17 cellular contexts compared by ENCODE assay signal in the genomic region with DNA sequence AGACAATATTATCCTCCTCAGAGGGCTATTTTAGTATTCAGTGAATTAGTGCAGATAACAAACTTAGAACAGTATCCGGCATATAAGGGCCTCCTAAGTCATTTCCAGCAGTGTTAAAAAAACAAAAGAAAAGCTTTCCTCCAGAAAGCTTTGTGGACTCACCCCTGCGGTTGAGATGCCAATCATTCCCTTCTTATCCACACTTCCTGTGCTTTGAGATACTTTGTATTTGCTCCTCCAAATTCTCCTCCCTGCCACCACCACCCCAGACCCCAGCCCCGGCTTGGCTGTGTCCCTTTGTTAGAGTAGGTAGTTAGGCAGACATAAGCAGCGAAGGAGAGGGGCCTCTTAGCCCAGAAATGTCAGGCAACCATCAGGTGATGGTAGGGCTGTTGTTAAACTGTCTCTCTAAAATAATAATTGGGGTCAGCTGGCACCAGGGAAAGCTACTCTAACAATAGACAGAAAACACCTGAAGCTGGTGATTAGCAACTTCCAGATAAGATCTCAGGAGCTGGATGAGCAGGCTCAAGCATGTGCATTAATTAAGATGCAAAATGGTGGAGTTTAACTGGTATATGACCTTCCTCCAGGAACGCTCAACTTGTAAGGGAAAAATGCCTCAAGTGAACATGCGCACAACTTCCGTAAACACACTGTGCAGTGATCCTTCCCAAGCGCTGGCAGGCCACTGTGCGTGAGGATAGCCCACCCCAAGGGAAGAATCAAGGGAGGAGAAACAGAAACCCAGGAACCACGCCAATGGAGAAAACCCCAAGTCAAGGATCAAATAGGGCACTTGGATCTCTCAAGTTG.
DNase-seq lines count a peak whose midpoint lies in the region; ATAC-seq and TF ChIP-seq lines count a peak whose summit lies in the region.
"Had no signal": no experiment of that assay in that cellular context is flagged by ENCODE, and none has a peak within 500 bp of the region (broad histone marks: within the 10 kb centered on the region; RNA-seq: fewer than 3 reads in every experiment).

No MANE protein-coding gene starts in this region.

- DNase-seq in AG04450 (ENCODE audit: low read depth, low spot score) (no peak), chondrocyte (ENCODE audit: low spot score) (no peak), kidney glomerular epithelial cell (lab: John Stamatoyannopoulos, UW) (peak; percentile 59), NOMO-1 treated with dmso at 0.1 percent for 144 hours (lab: John Stamatoyannopoulos, UW; ENCODE audit: unreplicated experiment) (no peak)
- DNase-seq in activated CD4-positive, alpha-beta T cell treated with anti-CD3 and anti-CD28 coated beads, Interleukin-2, amount 50 U/mL, for 4 hours = no peak
- no peak for DNase-seq in activated naive CD8-positive, alpha-beta T cell treated with anti-CD3 and anti-CD28 coated beads for 36 hours
- DNase-seq in activated CD4-positive, alpha-beta T cell treated with anti-CD3 and anti-CD28 coated beads for 36 hours = no peak
- DNase-seq: activated gamma-delta T cell treated with Interleukin-2 at 50 U/mL for 16 hours, AML-193, MM.1S, NCI-H446, SHP77 treated with DMSO at 0.1 percent for 48 hours had no signal

- peak overlapping the region; percentile 58 for H3K9ac ChIP-seq in HUES6 (ENCODE audit: low read length)

- H3K9me3 Mint-ChIP-seq in chondrocyte (ENCODE audit: low read depth) = peaks cover 2% of the 10 kb centered on the region
- H3K9me3 Mint-ChIP-seq in activated naive CD8-positive, alpha-beta T cell treated with anti-CD3 and anti-CD28 coated beads for 36 hours = no peaks in the 10 kb centered on the region
- H3K9me3 Mint-ChIP-seq in activated CD4-positive, alpha-beta T cell treated with anti-CD3 and anti-CD28 coated beads for 36 hours (ENCODE audit: low read depth) = no peaks in the 10 kb centered on the region
- H3K9me3 Mint-ChIP-seq: natural killer cell treated with Interleukin-12 subunit alpha and Interleukin-12 subunit beta and Interleukin-15 and Interleukin-18, amount 100 ng/mL, for 72 hours had no signal

- peaks cover 12% of the 10 kb centered on the region for H3K9me3 ChIP-seq in AG04450 (ENCODE audit: control insufficient read depth, insufficient read depth, low read length)
- peaks cover 6% of the 10 kb centered on the region; the same call in 1 of the 2 replicates for H3K9me3 ChIP-seq in HUES6 (ENCODE audit: control insufficient read depth, insufficient read depth, low read depth, low read length)

- POLR2A ChIA-PET in AG04450 (lab: Yijun Ruan, JAX) = no interaction called here
- POLR2A ChIA-PET in activated CD4-positive, alpha-beta T cell treated with anti-CD3 and anti-CD28 coated beads for 36 hours (lab: Charles Lee) = no interaction called here

- ATAC-seq in activated CD4-positive, alpha-beta T cell treated with anti-CD3 and anti-CD28 coated beads for 36 hours = no peak
- ATAC-seq: activated CD4-positive, CD25-positive, alpha-beta regulatory T cell treated with anti-CD3 and anti-CD28 coated beads, Interleukin-2, amount 50 U/mL, for 24 hours; natural killer cell treated with Interleukin-12 subunit alpha and Interleukin-12 subunit beta and Interleukin-15 and Interleukin-18, amount 100 ng/mL, for 72 hours had no signal

- no peaks in the 10 kb centered on the region for H3K36me3 ChIP-seq in HUES6 (ENCODE audit: control insufficient read depth, insufficient read depth, low read length)

- intact Hi-C loops in activated CD4-positive, alpha-beta T cell treated with anti-CD3 and anti-CD28 coated beads for 36 hours (cut with DNase I, micrococcal nuclease) = no loop called here

- H3K4me1 Mint-ChIP-seq in chondrocyte (ENCODE audit: low read depth) = peaks cover 30% of the 10 kb centered on the region
- H3K4me1 Mint-ChIP-seq in activated naive CD8-positive, alpha-beta T cell treated with anti-CD3 and anti-CD28 coated beads for 36 hours = peaks cover 2% of the 10 kb centered on the region
- H3K4me1 Mint-ChIP-seq in activated CD4-positive, alpha-beta T cell treated with anti-CD3 and anti-CD28 coated beads for 36 hours = no peaks in the 10 kb centered on the region

- peaks cover 35% of the 10 kb centered on the region for H3K4me1 ChIP-seq in HUES6 (ENCODE audit: control insufficient read depth, insufficient read depth, low read length)

- H3K36me3 Mint-ChIP-seq in chondrocyte (ENCODE audit: low read depth) = no peaks in the 10 kb centered on the region
- no peaks in the 10 kb centered on the region for H3K36me3 Mint-ChIP-seq in activated naive CD8-positive, alpha-beta T cell treated with anti-CD3 and anti-CD28 coated beads for 36 hours
- no peaks in the 10 kb centered on the region for H3K36me3 Mint-ChIP-seq in activated CD4-positive, alpha-beta T cell treated with anti-CD3 and anti-CD28 coated beads for 36 hours (ENCODE audit: low read depth)
- H3K36me3 Mint-ChIP-seq: natural killer cell treated with Interleukin-12 subunit alpha and Interleukin-12 subunit beta and Interleukin-15 and Interleukin-18, amount 100 ng/mL, for 72 hours had no signal

- H3K27me3 Mint-ChIP-seq in chondrocyte (ENCODE audit: low read depth) = no peaks in the 10 kb centered on the region
- no peaks in the 10 kb centered on the region for H3K27me3 Mint-ChIP-seq in activated naive CD8-positive, alpha-beta T cell treated with anti-CD3 and anti-CD28 coated beads for 36 hours
- no peaks in the 10 kb centered on the region for H3K27me3 Mint-ChIP-seq in activated CD4-positive, alpha-beta T cell treated with anti-CD3 and anti-CD28 coated beads for 36 hours
- H3K27me3 Mint-ChIP-seq: dendritic cell treated with granulocyte-macrophage colony-stimulating factor and Interleukin-4, amounts not matched to agents 40 ng/mL and 50 ng/mL, for 4 days; stimulated activated naive CD8-positive, alpha-beta T cell treated with anti-CD3 and anti-CD28 coated beads, Interleukin-15, Interleukin-2, amounts not matched to agents 100 ng/mL and 50 ng/mL, for 24 hours had no signal

- H3K4me3 ChIP-seq in AG04450 (ENCODE audit: low read depth, low read length) = no peak overlapping the region
- H3K4me3 ChIP-seq in HUES6 (ENCODE audit: low read depth, low read length) = peak overlapping the region; percentile 42

- peak overlapping the region; percentile 92 for H3K27ac Mint-ChIP-seq in chondrocyte (ENCODE audit: unreplicated experiment)
- no peak overlapping the region for H3K27ac Mint-ChIP-seq in activated naive CD8-positive, alpha-beta T cell treated with anti-CD3 and anti-CD28 coated beads for 36 hours
- H3K27ac Mint-ChIP-seq in activated CD4-positive, alpha-beta T cell treated with anti-CD3 and anti-CD28 coated beads for 36 hours = no peak overlapping the region
- H3K27ac Mint-ChIP-seq: dendritic cell treated with granulocyte-macrophage colony-stimulating factor and Interleukin-4, amounts not matched to agents 40 ng/mL and 50 ng/mL, for 4 days; natural killer cell treated with Interleukin-12 subunit alpha and Interleukin-12 subunit beta and Interleukin-15 and Interleukin-18, amount 100 ng/mL, for 72 hours; stimulated activated naive CD8-positive, alpha-beta T cell treated with anti-CD3 and anti-CD28 coated beads, Interleukin-15, Interleukin-2, amounts not matched to agents 100 ng/mL and 50 ng/mL, for 24 hours had no signal

- CTCF ChIA-PET in AG04450 (lab: Charles Lee) = no interaction called here
- CTCF ChIA-PET in activated CD4-positive, alpha-beta T cell treated with anti-CD3 and anti-CD28 coated beads for 36 hours (lab: Charles Lee) = interaction anchor here (0.5 to 0.7 kb wide), 2 partner anchors 17 to 194 kb away, joined by 3 to 4 read pairs; no protein-coding TSS in a partner anchor

- no peak for TF ChIP-seq CTCF in AG04450 (IDR thresholded peaks at IDR 0.05; ENCODE audit: low read depth, low read length)
- no peak for TF ChIP-seq CTCF in chondrocyte (IDR thresholded peaks at IDR 0.05)

- H3K27ac ChIP-seq in AG04450 (ENCODE audit: low read depth, low read length) (peak overlapping the region; percentile 21), HUES6 (ENCODE audit: low read depth, low read length) (peak overlapping the region; percentile 86)

- no peaks in the 10 kb centered on the region for H3K27me3 ChIP-seq in AG04450 (ENCODE audit: control insufficient read depth, insufficient read depth, low read length)
- peaks cover 3% of the 10 kb centered on the region; the same call in 1 of the 2 replicates for H3K27me3 ChIP-seq in HUES6 (ENCODE audit: control insufficient read depth, insufficient read depth, low read length)

- H3K4me3 Mint-ChIP-seq in chondrocyte (ENCODE audit: unreplicated experiment) = peak overlapping the region; percentile 12
- no peak overlapping the region for H3K4me3 Mint-ChIP-seq in activated naive CD8-positive, alpha-beta T cell treated with anti-CD3 and anti-CD28 coated beads for 36 hours
- H3K4me3 Mint-ChIP-seq in activated CD4-positive, alpha-beta T cell treated with anti-CD3 and anti-CD28 coated beads for 36 hours = no peak overlapping the region
- H3K4me3 Mint-ChIP-seq: dendritic cell treated with granulocyte-macrophage colony-stimulating factor and Interleukin-4, amounts not matched to agents 40 ng/mL and 50 ng/mL, for 4 days; natural killer cell treated with Interleukin-12 subunit alpha and Interleukin-12 subunit beta and Interleukin-15 and Interleukin-18, amount 100 ng/mL, for 72 hours; stimulated activated naive CD8-positive, alpha-beta T cell treated with anti-CD3 and anti-CD28 coated beads, Interleukin-15, Interleukin-2, amounts not matched to agents 100 ng/mL and 50 ng/mL, for 24 hours had no signal
